ENCODE assay signal across 9 cellular contexts in genomic region chr10:80409121-80409520, GRCh38. TPM values are rescaled to one million over a fixed set of nuclear protein-coding genes. Genes with fewer than 3 reads are reported as not detected.
DNase-seq lines count a peak whose midpoint lies in the region; TF ChIP-seq lines count a peak whose summit lies in the region.
"Had no signal": no experiment of that assay in that cellular context is flagged by ENCODE, and none has a peak within 500 bp of the region (broad histone marks: within the 10 kb centered on the region; RNA-seq: fewer than 3 reads in every experiment).

No MANE protein-coding gene starts in this region.

- peak overlapping the region; percentile 62 for H3K23ac ChIP-seq in neuronal stem cell (ENCODE audit: low read depth, low read length, poor library complexity)

- no peak overlapping the region for H4K91ac ChIP-seq in neuronal stem cell (ENCODE audit: low read depth, low read length, poor library complexity)

- BruUV-seq in PC-9 (replicated peaks; lab: Mats Ljungman, UMichigan): TSS peak; percentile 44

- H3K36me3 ChIP-seq in PC-9 (ENCODE audit: low read depth) (no peaks in the 10 kb centered on the region), esophagus (ENCODE audit: control insufficient read depth in 2 of 2, insufficient read depth in 2 of 2, low read length in 1 of 2) (no peaks in the 10 kb centered on the region), neuronal stem cell (replicated peaks in 1 of 2; ENCODE audit: control insufficient read depth in 2 of 2, insufficient read depth in 2 of 2, low read length in 2 of 2) (peaks cover 2 to 27% of the 10 kb centered on the region in 2 donors)

- H3K4me3 ChIP-seq in PC-9: peak overlapping the region; percentile 87
- peak overlapping the region; percentile 57 to 83 for H3K4me3 ChIP-seq in esophagus (ENCODE audit: low read depth in 1 of 2, low read length in 2 of 2)
- peak overlapping the region; percentile 70 to 93 for H3K4me3 ChIP-seq in neuronal stem cell (ENCODE audit: low read length in 2 of 2)

- no peak overlapping the region for H2BK12ac ChIP-seq in neuronal stem cell (ENCODE audit: low read length)

- peaks cover 11% of the 10 kb centered on the region for H3K79me1 ChIP-seq in neuronal stem cell (ENCODE audit: low read depth, low read length)

- peaks cover 24% of the 10 kb centered on the region for H3K4me1 ChIP-seq in PC-9 (replicated peaks; ENCODE audit: insufficient read depth)
- H3K4me1 ChIP-seq in esophagus (ENCODE audit: control insufficient read depth in 2 of 2, insufficient read depth in 2 of 2, low read length in 1 of 2): peaks cover 13 to 14% of the 10 kb centered on the region in 2 donors
- peaks cover 18 to 30% of the 10 kb centered on the region in 2 donors for H3K4me1 ChIP-seq in neuronal stem cell (ENCODE audit: control insufficient read depth in 2 of 2, insufficient read depth in 1 of 2, low read depth in 1 of 2, low read length in 2 of 2)

- peak; percentile 19 for DNase-seq in COLO668 (lab: John Stamatoyannopoulos, UW; ENCODE audit: unreplicated experiment)
- DNase-seq in PC-9: no peak
- DNase-seq in neuronal stem cell (ENCODE audit: low spot score): no peak
- no peak for DNase-seq in DMS79 treated with DMSO at 0.1 percent for 48 hours (lab: John Stamatoyannopoulos, UW)
- DNase-seq in HPDE6-E6E7 (ENCODE audit: extremely low spot score): no peak
- DNase-seq in cerebellar cortex (ENCODE audit: low spot score): no peak
- no peak for DNase-seq in retina
- DNase-seq: activated CD4-positive, CD25-positive, alpha-beta regulatory T cell had no signal

- H3K4me2 ChIP-seq in PC-9 (peak overlapping the region; percentile 84), neuronal stem cell (ENCODE audit: insufficient read depth, low read length, poor library complexity, severe bottlenecking) (peak overlapping the region; percentile 79)

- H2BK120ac ChIP-seq in neuronal stem cell (ENCODE audit: low read depth, low read length): no peak overlapping the region

- peak overlapping the region; percentile 57 for H2BK5ac ChIP-seq in neuronal stem cell (ENCODE audit: low read length)

- no peak overlapping the region for H2BK15ac ChIP-seq in neuronal stem cell (ENCODE audit: low read length)

- H3K79me2 ChIP-seq in PC-9 (ENCODE audit: low read depth): peaks cover 46% of the 10 kb centered on the region

- H3K9me3 ChIP-seq in PC-9 (ENCODE audit: insufficient read depth, low read depth) (no peaks in the 10 kb centered on the region), esophagus (ENCODE audit: control insufficient read depth in 2 of 2, insufficient read depth in 1 of 2, low read depth in 1 of 2, low read length in 1 of 2) (no peaks in the 10 kb centered on the region), neuronal stem cell (replicated peaks in 1 of 2; ENCODE audit: control insufficient read depth in 2 of 2, insufficient read depth in 1 of 2, low read depth in 1 of 2, low read length in 2 of 2) (no peaks in the 10 kb centered on the region)

- no peak overlapping the region for H2AK5ac ChIP-seq in neuronal stem cell (ENCODE audit: low read depth, low read length)

- no peak overlapping the region for H3K14ac ChIP-seq in neuronal stem cell (ENCODE audit: low read length)

- no peaks in the 10 kb centered on the region for H3K9me2 ChIP-seq in PC-9 (ENCODE audit: insufficient read depth)

- peak overlapping the region; percentile 92 for H2AFZ ChIP-seq in PC-9
- peak overlapping the region; percentile 96 for H2AFZ ChIP-seq in neuronal stem cell (ENCODE audit: low read length)

- CTCF ChIA-PET in PC-9 (lab: Charles Lee): no interaction called here

- H3K18ac ChIP-seq in neuronal stem cell (ENCODE audit: low read length): peak overlapping the region; percentile 97

- H3K4ac ChIP-seq in neuronal stem cell (ENCODE audit: low read length): no peak overlapping the region

- H3K27ac ChIP-seq in PC-9 (no peak overlapping the region), esophagus (ENCODE audit: low read depth in 2 of 2, low read length in 1 of 2) (peak overlapping the region; percentile 69 to 89), neuronal stem cell (replicated peaks; ENCODE audit: low read length) (no peak overlapping the region)

- peak overlapping the region; percentile 89 for H3K9ac ChIP-seq in neuronal stem cell (ENCODE audit: low read depth, low read length, poor library complexity)

- peaks cover 20% of the 10 kb centered on the region; the same call in 1 of the 2 replicates for H3F3A ChIP-seq in PC-9 (ENCODE audit: insufficient read depth, low read depth)

- 14 to 32% methylated on average over 12 of the region's 12 CpGs for WGBS in esophagus, 2 donors
- WGBS in neuronal stem cell (ENCODE audit: extremely low coverage in 2 of 2, insufficient read length in 2 of 2, insufficient replicate concordance in 1 of 2), 2 donors: no CpG with 5 or more reads among the region's 12 CpGs

- H4K20me1 ChIP-seq in PC-9 (ENCODE audit: insufficient read depth): peaks cover 5% of the 10 kb centered on the region

- H3K27me3 ChIP-seq in PC-9 (ENCODE audit: insufficient read depth, low read depth) (no peaks in the 10 kb centered on the region), esophagus (ENCODE audit: control insufficient read depth in 1 of 2, insufficient read depth in 2 of 2, low read length in 2 of 2) (no peaks in the 10 kb centered on the region), neuronal stem cell (ENCODE audit: control insufficient read depth in 3 of 3, insufficient read depth in 3 of 3, low read depth in 1 of 3, low read length in 3 of 3) (no peaks in the 10 kb centered on the region)

- intact Hi-C loops in PC-9 (cut with micrococcal nuclease; ENCODE audit: unreplicated experiment): loop anchor here (2.0 kb wide), 1 partner anchor 20 kb away; no protein-coding TSS in a partner anchor

- no peak overlapping the region for H4K8ac ChIP-seq in neuronal stem cell (ENCODE audit: low read depth, low read length)

- no peak for TF ChIP-seq CTCF in PC-9 (conservative IDR thresholded peaks at IDR 0.05)

- POLR2A ChIA-PET in PC-9 (lab: Charles Lee; ENCODE audit: unreplicated experiment): no interaction called here

RNA-seq across cellular contexts. Expression of gene PRXL2A, which starts 0.8 kb away (rescaled TPM):
- total RNA-seq in PC-9 (2021): 88.7 and 105 TPM in 2 replicates
- polyA plus RNA-seq in esophagus: 10 to 100 TPM; 47.3 to 87.9 TPM
- polyA plus RNA-seq in neuronal stem cell (2013, experiment 1 of 2): 118 TPM
- polyA plus RNA-seq in neuronal stem cell (2013, experiment 2 of 2): 122 TPM

RNA-seq across cellular contexts. Expression of gene TSPAN14, which starts 45.0 kb away (rescaled TPM):
- total RNA-seq in PC-9 (2021): 114 and 135 TPM in 2 replicates
- 10 to 100 TPM; 50.6 to 63.2 TPM for polyA plus RNA-seq in esophagus
- polyA plus RNA-seq in neuronal stem cell (2013, experiment 1 of 2): 80.2 TPM
- polyA plus RNA-seq in neuronal stem cell (2013, experiment 2 of 2): 80.5 TPM

RNA-seq across cellular contexts. Expression of gene DYDC2, which starts 52.5 kb away (rescaled TPM):
- not detected in 2 replicates for total RNA-seq in PC-9 (2021)
- under 1 TPM; 0.34 to 0.77 TPM for polyA plus RNA-seq in esophagus
- polyA plus RNA-seq in neuronal stem cell (2013, experiment 1 of 2): 5.7 TPM
- 6.9 TPM for polyA plus RNA-seq in neuronal stem cell (2013, experiment 2 of 2)

RNA-seq across cellular contexts. Expression of gene DYDC1, which starts 52.6 kb away (rescaled TPM):
- total RNA-seq in PC-9 (2021): not detected in 2 replicates
- polyA plus RNA-seq in esophagus: not detected
- polyA plus RNA-seq in neuronal stem cell (2013, experiment 1 of 2): 0.18 TPM
- not detected for polyA plus RNA-seq in neuronal stem cell (2013, experiment 2 of 2)

Comparison
In these comparisons a context has a peak if more than half of its experiments do, and no peak if none do; other contexts are left out.
1. H3K27ac ChIP-seq: peak in esophagus (2 of 2); none in PC-9 (single experiment) and neuronal stem cell (single experiment).
2. Peak in every context shown above with its lines, with median percentiles within 50 percentile points of each other: H3K4me3 ChIP-seq.